1 cellular context compared by ENCODE assay signal in genomic region chr14:22427771-22428228, GRCh38.
TF ChIP-seq lines count a peak whose summit lies in the region.

No MANE protein-coding gene starts in this region.

TF ChIP-seq in HepG2, 621 proteins besides CTCF, POLR2A, EP300 and RAD21 (continued from another document and continues in another):
- TF ChIP-seq RERE (CRISPR knock-in tag; IDR thresholded peaks at IDR 0.05; ENCODE audit: low read depth) (no peak), ZNF343 (CRISPR knock-in tag; IDR thresholded peaks at IDR 0.05) (peak; percentile 64; the same call in 1 of the 2 replicates), CEBPB (IDR thresholded peaks at IDR 0.05; ENCODE audit: borderline replicate concordance, low read depth, low read length) (peak; percentile 100), CAMTA2 (CRISPR knock-in tag; IDR thresholded peaks at IDR 0.05; ENCODE audit: borderline replicate concordance) (no peak), ZNF577 (CRISPR knock-in tag; IDR thresholded peaks at IDR 0.05; ENCODE audit: borderline replicate concordance, low read depth) (0 out of 2 replicates have a peak, but pooled peaks have one; percentile 54), ZNF230 (CRISPR knock-in tag; IDR thresholded peaks at IDR 0.05) (0 out of 2 replicates have a peak, but pooled peaks have one; percentile 32), SOX13 (IDR thresholded peaks at IDR 0.05) (peak; percentile 83), SOX13 (CRISPR knock-in tag; conservative IDR thresholded peaks at IDR 0.05 in 1 of 2, IDR thresholded peaks at IDR 0.05 in 1 of 2) (peak in 1 of 2 experiments; percentile 95; a peak in 2 of 4 replicates), ZNF264 (CRISPR knock-in tag; IDR thresholded peaks at IDR 0.05) (0 out of 2 replicates have a peak, but pooled peaks have one; percentile 41), IRX3 (CRISPR knock-in tag; IDR thresholded peaks at IDR 0.05; ENCODE audit: borderline replicate concordance, low read depth) (no peak), ZHX2 (IDR thresholded peaks at IDR 0.05; ENCODE audit: low read depth) (no peak), ZHX2 (CRISPR knock-in tag; IDR thresholded peaks at IDR 0.05; ENCODE audit: borderline replicate concordance) (no peak), PCBP1 (IDR thresholded peaks at IDR 0.05; ENCODE audit: borderline replicate concordance, low read depth, low read length) (no peak), DNMT3B (CRISPR knock-in tag; conservative IDR thresholded peaks at IDR 0.05) (peak; percentile 80; the same call in 1 of the 2 replicates), FOSL1 (CRISPR knock-in tag; IDR thresholded peaks at IDR 0.05; ENCODE audit: borderline replicate concordance) (no peak), ZNF160 (CRISPR knock-in tag; IDR thresholded peaks at IDR 0.05) (no peak), ZNF510 (CRISPR knock-in tag; IDR thresholded peaks at IDR 0.05; ENCODE audit: low read depth) (no peak), ZNF580 (CRISPR knock-in tag; IDR thresholded peaks at IDR 0.05; ENCODE audit: borderline replicate concordance, low read depth) (no peak), IKZF1 (IDR thresholded peaks at IDR 0.05) (no peak), GATAD1 (CRISPR knock-in tag; IDR thresholded peaks at IDR 0.05) (no peak), ZBTB26 (CRISPR knock-in tag; IDR thresholded peaks at IDR 0.05; ENCODE audit: borderline replicate concordance) (no peak), RXRA (CRISPR knock-in tag; IDR thresholded peaks at IDR 0.05) (no peak), EEA1 (CRISPR knock-in tag; IDR thresholded peaks at IDR 0.05; ENCODE audit: borderline replicate concordance) (no peak), ZNF362 (CRISPR knock-in tag; IDR thresholded peaks at IDR 0.05; ENCODE audit: borderline replicate concordance) (peak; percentile 33; the same call in 1 of the 2 replicates), PLRG1 (conservative IDR thresholded peaks at IDR 0.05) (no peak), ZNF224 (CRISPR knock-in tag; IDR thresholded peaks at IDR 0.05) (no peak), ZFP1 (CRISPR knock-in tag; IDR thresholded peaks at IDR 0.05) (no peak; the same call in 1 of the 2 replicates), RFXANK (CRISPR knock-in tag; IDR thresholded peaks at IDR 0.05) (no peak), SOX6 (IDR thresholded peaks at IDR 0.05) (no peak), SOX6 (CRISPR knock-in tag; IDR thresholded peaks at IDR 0.05) (peak; percentile 97), HNF1A (IDR thresholded peaks at IDR 0.05; ENCODE audit: low read depth) (no peak), HNF1A (CRISPR knock-in tag; IDR thresholded peaks at IDR 0.05; ENCODE audit: borderline replicate concordance) (peak; percentile 61; the same call in 1 of the 2 replicates), HES4 (CRISPR knock-in tag; IDR thresholded peaks at IDR 0.05; ENCODE audit: borderline replicate concordance) (no peak), FOXJ3 (CRISPR knock-in tag; IDR thresholded peaks at IDR 0.05; ENCODE audit: borderline replicate concordance) (peak; percentile 73; the same call in 1 of the 2 replicates), PHF20 (CRISPR knock-in tag; IDR thresholded peaks at IDR 0.05) (no peak), ZBTB34 (CRISPR knock-in tag; IDR thresholded peaks at IDR 0.05) (peak; percentile 54; the same call in 1 of the 2 replicates), ZNF746 (CRISPR knock-in tag; IDR thresholded peaks at IDR 0.05) (no peak), NFYB (CRISPR knock-in tag; IDR thresholded peaks at IDR 0.05) (no peak), ZNF792 (CRISPR knock-in tag; IDR thresholded peaks at IDR 0.05) (no peak), ZNF781 (CRISPR knock-in tag; IDR thresholded peaks at IDR 0.05; ENCODE audit: borderline replicate concordance, not compliant biosample characterization) (peak; percentile 51), ZNF800 (CRISPR knock-in tag; IDR thresholded peaks at IDR 0.05) (no peak)
